Comparison of ENCODE assay signal across 23 cellular contexts in the genomic region with DNA sequence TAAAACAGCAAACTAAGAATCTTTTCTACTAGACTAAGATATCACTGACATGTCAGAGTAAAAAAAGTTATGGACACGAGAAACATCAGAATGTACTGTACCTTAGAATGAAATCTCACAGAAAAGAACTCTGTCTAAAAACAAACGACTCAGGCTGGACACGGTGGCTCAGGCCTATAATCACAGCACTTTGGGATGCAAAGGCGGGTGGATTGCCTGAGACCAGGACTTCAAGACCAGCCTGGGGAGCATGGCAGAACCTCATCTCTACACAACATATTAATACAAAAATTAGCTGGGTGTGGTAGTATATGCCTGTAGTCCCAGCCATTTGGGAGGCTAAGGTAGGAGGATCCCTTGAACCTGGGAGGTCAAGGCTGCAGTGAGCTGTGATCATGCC. TPM values are rescaled to one million over a fixed set of nuclear protein-coding genes. Genes with fewer than 3 reads are reported as not detected.
A peak's percentile ranks its signal among the peaks of the same experiment; 100 is the strongest.
DNase-seq lines count a peak whose midpoint lies in the region; ATAC-seq and TF ChIP-seq lines count a peak whose summit lies in the region.
"Had no signal": no experiment of that assay in that cellular context is flagged by ENCODE, and none has a peak within 500 bp of the region (broad histone marks: within the 10 kb centered on the region; RNA-seq: fewer than 3 reads in every experiment).

No MANE protein-coding gene starts in this region.

- H3K27ac Mint-ChIP-seq in activated T-cell treated with anti-CD3 and anti-CD28 coated beads, Interleukin-2, amount 50 U/mL, for 24 hours = peak overlapping the region; percentile 82
- H3K27ac Mint-ChIP-seq in activated T-cell treated with anti-CD3 and anti-CD28 coated beads, Interleukin-2, amount 50 U/mL, for 72 hours = no peak overlapping the region
- peak overlapping the region in 5 of 8 donors; percentile 51 to 83 (median 80) for H3K27ac Mint-ChIP-seq in CD8-positive, alpha-beta memory T cell
- peak overlapping the region; percentile 70 for H3K27ac Mint-ChIP-seq in activated naive CD8-positive, alpha-beta T cell treated with anti-CD3 and anti-CD28 coated beads for 36 hours

- no peak overlapping the region for H2AFZ ChIP-seq in neuronal stem cell (ENCODE audit: low read length)

- no peak overlapping the region for H2BK15ac ChIP-seq in neuronal stem cell (ENCODE audit: low read length)

- H3K4me1 ChIP-seq in CD8-positive, alpha-beta memory T cell (ENCODE audit: insufficient read depth, low read length) = no peaks in the 10 kb centered on the region
- H3K4me1 ChIP-seq in neuronal stem cell (ENCODE audit: control insufficient read depth in 2 of 2, insufficient read depth in 1 of 2, low read depth in 1 of 2, low read length in 2 of 2) (no peaks in the 10 kb centered on the region), esophagus squamous epithelium (no peaks in the 10 kb centered on the region)
- H3K4me1 ChIP-seq: pancreas, thyroid gland had no signal

- H3K27ac ChIP-seq in CD8-positive, alpha-beta memory T cell (ENCODE audit: low read depth, low read length) = no peak overlapping the region
- no peak overlapping the region for H3K27ac ChIP-seq in neuronal stem cell (replicated peaks; ENCODE audit: low read length)
- H3K27ac ChIP-seq in esophagus squamous epithelium = no peak overlapping the region
- H3K27ac ChIP-seq: pancreas, thyroid gland had no signal

- H2BK12ac ChIP-seq in neuronal stem cell (ENCODE audit: low read length) = no peak overlapping the region

- H3K27me3 Mint-ChIP-seq in activated T-cell treated with anti-CD3 and anti-CD28 coated beads, Interleukin-2, amount 50 U/mL, for 24 hours = no peaks in the 10 kb centered on the region
- no peaks in the 10 kb centered on the region for H3K27me3 Mint-ChIP-seq in activated T-cell treated with anti-CD3 and anti-CD28 coated beads, Interleukin-2, amount 50 U/mL, for 72 hours (ENCODE audit: low read depth)
- H3K27me3 Mint-ChIP-seq in CD8-positive, alpha-beta memory T cell = peaks cover 0 to 1% of the 10 kb centered on the region in 2 donors
- no peaks in the 10 kb centered on the region for H3K27me3 Mint-ChIP-seq in activated naive CD8-positive, alpha-beta T cell treated with anti-CD3 and anti-CD28 coated beads for 36 hours

- H3K4ac ChIP-seq in neuronal stem cell (ENCODE audit: low read length) = no peak overlapping the region

- no peak for DNase-seq in activated T-cell treated with anti-CD3 and anti-CD28 coated beads, Interleukin-2, amount 50 U/mL, for 24 hours
- DNase-seq in activated T-cell treated with anti-CD3 and anti-CD28 coated beads, Interleukin-2, amount 50 U/mL, for 72 hours = no peak
- no peak for DNase-seq in CD8-positive, alpha-beta memory T cell
- DNase-seq in activated naive CD8-positive, alpha-beta T cell treated with anti-CD3 and anti-CD28 coated beads for 36 hours = no peak
- DNase-seq in neuronal stem cell (ENCODE audit: low spot score) = no peak
- DNase-seq in SKM-1 (lab: John Stamatoyannopoulos, UW; ENCODE audit: unreplicated experiment) = no peak
- DNase-seq in omental fat pad (ENCODE audit: low spot score) = no peak
- no peak for DNase-seq in esophagus squamous epithelium (lab: John Stamatoyannopoulos, UW)
- DNase-seq: activated CD4-positive, alpha-beta T cell treated with anti-CD3 and anti-CD28 coated beads, Interleukin-2, amount 50 U/mL, for 1 hour; activated gamma-delta T cell treated with Interleukin-2 at 50 U/mL for 16 hours; activated T-cell treated with anti-CD3 and anti-CD28 coated beads for 4 hours; C1 segment of cervical spinal cord; dorsolateral prefrontal cortex; kidney glomerular epithelial cell; NCI-H1092; NCI-H1930; pancreas; RPMI8226; spleen; stimulated activated CD4-positive, alpha-beta T cell treated with anti-CD3 and anti-CD28 coated beads, Interleukin-4, amount 100 ng/mL, for 1 hour; stimulated activated naive CD8-positive, alpha-beta T cell treated with anti-CD3 and anti-CD28 coated beads, Interleukin-15, Interleukin-2, amounts not matched to agents 100 U/mL and 50 U/mL, for 24 hours; thyroid gland had no signal

- no peak overlapping the region for H4K8ac ChIP-seq in neuronal stem cell (ENCODE audit: low read depth, low read length)

- H3K9ac ChIP-seq in neuronal stem cell (ENCODE audit: low read depth, low read length, poor library complexity) = no peak overlapping the region

- no peak for TF ChIP-seq POLR2A in esophagus squamous epithelium (IDR thresholded peaks at IDR 0.05)

- CTCF ChIA-PET in CD8-positive, alpha-beta memory T cell (lab: Charles Lee) = no interaction called here

- H3K27me3 ChIP-seq in CD8-positive, alpha-beta memory T cell (ENCODE audit: insufficient read depth, low read length, poor library complexity, severe bottlenecking) = no peaks in the 10 kb centered on the region
- no peaks in the 10 kb centered on the region for H3K27me3 ChIP-seq in neuronal stem cell (ENCODE audit: control insufficient read depth in 3 of 3, insufficient read depth in 3 of 3, low read depth in 1 of 3, low read length in 3 of 3)
- H3K27me3 ChIP-seq in esophagus squamous epithelium = peaks cover 0 to 2% (median 0%) of the 10 kb centered on the region in 4 donors
- H3K27me3 ChIP-seq: dorsolateral prefrontal cortex, pancreas, spleen, thyroid gland had no signal

- WGBS in neuronal stem cell (ENCODE audit: extremely low coverage in 2 of 2, insufficient read length in 2 of 2, insufficient replicate concordance in 1 of 2), 2 donors = no CpG with 5 or more reads among the region's 4 CpGs
- WGBS in esophagus squamous epithelium, 2 donors = 77 to 84% methylated on average over 4 of the region's 4 CpGs

- POLR2A ChIA-PET in CD8-positive, alpha-beta memory T cell (lab: Charles Lee) = no interaction called here

- intact Hi-C loops in esophagus squamous epithelium (cut with DNase I) = no loop called here

- no peak overlapping the region for H3K18ac ChIP-seq in neuronal stem cell (ENCODE audit: low read length)

- H2AK5ac ChIP-seq in neuronal stem cell (ENCODE audit: low read depth, low read length) = no peak overlapping the region

- H3K79me1 ChIP-seq in neuronal stem cell (ENCODE audit: low read depth, low read length) = no peaks in the 10 kb centered on the region

- no peak overlapping the region for H4K91ac ChIP-seq in neuronal stem cell (ENCODE audit: low read depth, low read length, poor library complexity)

- H3K23ac ChIP-seq in neuronal stem cell (ENCODE audit: low read depth, low read length, poor library complexity) = no peak overlapping the region

- no peak overlapping the region for H2BK5ac ChIP-seq in neuronal stem cell (ENCODE audit: low read length)

- H3K36me3 Mint-ChIP-seq in activated T-cell treated with anti-CD3 and anti-CD28 coated beads, Interleukin-2, amount 50 U/mL, for 24 hours (ENCODE audit: low read depth) = no peaks in the 10 kb centered on the region
- H3K36me3 Mint-ChIP-seq in activated T-cell treated with anti-CD3 and anti-CD28 coated beads, Interleukin-2, amount 50 U/mL, for 72 hours (ENCODE audit: insufficient read depth in 2 of 2) = no peaks in the 10 kb centered on the region
- H3K36me3 Mint-ChIP-seq in CD8-positive, alpha-beta memory T cell = no peaks in the 10 kb centered on the region
- H3K36me3 Mint-ChIP-seq in activated naive CD8-positive, alpha-beta T cell treated with anti-CD3 and anti-CD28 coated beads for 36 hours = no peaks in the 10 kb centered on the region

- H3K9me3 Mint-ChIP-seq in activated T-cell treated with anti-CD3 and anti-CD28 coated beads, Interleukin-2, amount 50 U/mL, for 24 hours = no peaks in the 10 kb centered on the region
- H3K9me3 Mint-ChIP-seq in activated T-cell treated with anti-CD3 and anti-CD28 coated beads, Interleukin-2, amount 50 U/mL, for 72 hours = peaks cover 1 to 2% of the 10 kb centered on the region in 2 donors
- no peaks in the 10 kb centered on the region for H3K9me3 Mint-ChIP-seq in CD8-positive, alpha-beta memory T cell
- H3K9me3 Mint-ChIP-seq in activated naive CD8-positive, alpha-beta T cell treated with anti-CD3 and anti-CD28 coated beads for 36 hours = no peaks in the 10 kb centered on the region

- no peak overlapping the region for H2BK120ac ChIP-seq in neuronal stem cell (ENCODE audit: low read depth, low read length)

- H3K4me2 ChIP-seq in neuronal stem cell (ENCODE audit: insufficient read depth, low read length, poor library complexity, severe bottlenecking) = peak overlapping the region; percentile 2

- H3K9me3 ChIP-seq in CD8-positive, alpha-beta memory T cell (ENCODE audit: low read length) = no peaks in the 10 kb centered on the region
- no peaks in the 10 kb centered on the region for H3K9me3 ChIP-seq in neuronal stem cell (replicated peaks in 1 of 2; ENCODE audit: control insufficient read depth in 2 of 2, insufficient read depth in 1 of 2, low read depth in 1 of 2, low read length in 2 of 2)
- H3K9me3 ChIP-seq in esophagus squamous epithelium = no peaks in the 10 kb centered on the region
- H3K9me3 ChIP-seq: pancreas, thyroid gland had no signal

- H3K4me1 Mint-ChIP-seq in activated T-cell treated with anti-CD3 and anti-CD28 coated beads, Interleukin-2, amount 50 U/mL, for 24 hours (ENCODE audit: low read depth) = peaks cover 12% of the 10 kb centered on the region
- peaks cover 18% of the 10 kb centered on the region for H3K4me1 Mint-ChIP-seq in activated T-cell treated with anti-CD3 and anti-CD28 coated beads, Interleukin-2, amount 50 U/mL, for 72 hours (ENCODE audit: low read depth)
- peaks cover 0 to 8% (median 4%) of the 10 kb centered on the region in 3 donors for H3K4me1 Mint-ChIP-seq in CD8-positive, alpha-beta memory T cell
- peaks cover 10% of the 10 kb centered on the region for H3K4me1 Mint-ChIP-seq in activated naive CD8-positive, alpha-beta T cell treated with anti-CD3 and anti-CD28 coated beads for 36 hours

- no peak overlapping the region for H3K4me3 Mint-ChIP-seq in activated T-cell treated with anti-CD3 and anti-CD28 coated beads, Interleukin-2, amount 50 U/mL, for 24 hours
- H3K4me3 Mint-ChIP-seq in activated T-cell treated with anti-CD3 and anti-CD28 coated beads, Interleukin-2, amount 50 U/mL, for 72 hours = peak overlapping the region in 1 of 2 donors; percentile 60
- peak overlapping the region in 1 of 7 donors; percentile 69 for H3K4me3 Mint-ChIP-seq in CD8-positive, alpha-beta memory T cell
- H3K4me3 Mint-ChIP-seq in activated naive CD8-positive, alpha-beta T cell treated with anti-CD3 and anti-CD28 coated beads for 36 hours = no peak overlapping the region

- no peak overlapping the region for H3K14ac ChIP-seq in neuronal stem cell (ENCODE audit: low read length)

- no peak overlapping the region for H3K4me3 ChIP-seq in CD8-positive, alpha-beta memory T cell (ENCODE audit: low read length)
- H3K4me3 ChIP-seq in neuronal stem cell (ENCODE audit: low read length in 2 of 2) = no peak overlapping the region
- H3K4me3 ChIP-seq in esophagus squamous epithelium = no peak overlapping the region
- H3K4me3 ChIP-seq: dorsolateral prefrontal cortex, pancreas, thyroid gland had no signal

- ATAC-seq in activated T-cell treated with anti-CD3 and anti-CD28 coated beads, Interleukin-2, amount 50 U/mL, for 72 hours (replicated peaks in 1 of 2) = no peak
- no peak for ATAC-seq in omental fat pad (ENCODE audit: low FRiP score)
- ATAC-seq: HCT116; pancreas; stimulated activated naive CD8-positive, alpha-beta T cell treated with anti-CD3 and anti-CD28 coated beads, Interleukin-15, Interleukin-2, amounts not matched to agents 100 U/mL and 50 U/mL, for 24 hours had no signal

- TF ChIP-seq CTCF in omental fat pad (IDR thresholded peaks at IDR 0.05) = no peak
- TF ChIP-seq CTCF in esophagus squamous epithelium (IDR thresholded peaks at IDR 0.05) = no peak

- H3K36me3 ChIP-seq in CD8-positive, alpha-beta memory T cell (ENCODE audit: insufficient read depth, low read length) = no peaks in the 10 kb centered on the region
- H3K36me3 ChIP-seq in neuronal stem cell (replicated peaks in 1 of 2; ENCODE audit: control insufficient read depth in 2 of 2, insufficient read depth in 2 of 2, low read length in 2 of 2) (no peaks in the 10 kb centered on the region), esophagus squamous epithelium (no peaks in the 10 kb centered on the region)
- H3K36me3 ChIP-seq: pancreas, spleen, thyroid gland had no signal

RNA-seq across cellular contexts. Expression of gene RASSF2, which starts 20.9 kb away (rescaled TPM):
- 10 to 100 TPM; 46.5 to 47.4 TPM for total RNA-seq in activated T-cell treated with anti-CD3 and anti-CD28 coated beads, Interleukin-2, amount 50 U/mL, for 72 hours
- 10 to 100 TPM; 40.7 to 41.2 TPM for total RNA-seq in CD8-positive, alpha-beta memory T cell
- polyA plus RNA-seq in CD8-positive, alpha-beta memory T cell = 45.0 TPM
- total RNA-seq in activated naive CD8-positive, alpha-beta T cell treated with anti-CD3 and anti-CD28 coated beads for 36 hours = 10 to 100 TPM; 47.3 to 48.2 TPM
- 12.6 TPM for polyA plus RNA-seq in neuronal stem cell (2013, experiment 1 of 2)
- 12.9 TPM for polyA plus RNA-seq in neuronal stem cell (2013, experiment 2 of 2)
- total RNA-seq in omental fat pad (10 to 100 TPM; 28.0 to 63.8 (median 44.6) TPM), esophagus squamous epithelium (10 to 100 TPM in 1 of 4 donors, 1 to 10 TPM in 3; 1.6 to 17.5 (median 5.4) TPM)
